ENCODE assay signal across 1 cellular context in genomic region chr9:6408320-6408719, GRCh38.
A peak's percentile ranks its signal among the peaks of the same experiment; 100 is the strongest.
TF ChIP-seq lines count a peak whose summit lies in the region.

No MANE protein-coding gene starts in this region.

TF ChIP-seq in K562, 482 proteins besides CTCF, POLR2A, EP300 and RAD21 (continued from another document):
- TF ChIP-seq USF2 (CRISPR knock-in tag; IDR thresholded peaks at IDR 0.05), result peak; percentile 81
- TF ChIP-seq RAD51 (IDR thresholded peaks at IDR 0.05; ENCODE audit: borderline replicate concordance, low read depth), result peak; percentile 82
- no peak for TF ChIP-seq TRIM24 (IDR thresholded peaks at IDR 0.05)
